9 cellular contexts compared by ENCODE assay signal in genomic region chr17:8188408-8188839, GRCh38. TPM values are rescaled to one million over a fixed set of nuclear protein-coding genes. Genes with fewer than 3 reads are reported as not detected.
A peak's percentile ranks its signal among the peaks of the same experiment; 100 is the strongest.
DNase-seq lines count a peak whose midpoint lies in the region; ATAC-seq and TF ChIP-seq lines count a peak whose summit lies in the region.
"Had no signal": no experiment of that assay in that cellular context is flagged by ENCODE, and none has a peak within 500 bp of the region (broad histone marks: within the 10 kb centered on the region; RNA-seq: fewer than 3 reads in every experiment).

No MANE protein-coding gene starts in this region.

- H3K4me2 ChIP-seq in IMR-90 (ENCODE audit: low read depth, low read length), result peak overlapping the region; percentile 75

- H3K27ac ChIP-seq in IMR-90 (ENCODE audit: insufficient read depth, low read length) (peak overlapping the region; percentile 5), muscle layer of colon (ENCODE audit: low read depth, low read length) (peak overlapping the region; percentile 89)

- peak overlapping the region; percentile 31 for H3K23ac ChIP-seq in IMR-90 (ENCODE audit: low read depth, low read length)

- no peaks in the 10 kb centered on the region for H3K27me3 ChIP-seq in BJ (ENCODE audit: control insufficient read depth, insufficient read depth, low read length)
- H3K27me3 ChIP-seq in IMR-90 (ENCODE audit: control insufficient read depth, insufficient read depth, low read length), result no peaks in the 10 kb centered on the region
- H3K27me3 ChIP-seq in muscle layer of colon (ENCODE audit: control insufficient read depth in 1 of 2, insufficient read depth in 2 of 2, low read length in 2 of 2), result no peaks in the 10 kb centered on the region

- peak overlapping the region; percentile 78 for H3K4me3 ChIP-seq in BJ (ENCODE audit: low read depth, low read length)
- peak overlapping the region; percentile 74 for H3K4me3 ChIP-seq in IMR-90 (ENCODE audit: insufficient read depth, low read depth, low read length)
- H3K4me3 ChIP-seq in choroid plexus epithelial cell (ENCODE audit: low read depth, low read length), result peak overlapping the region; percentile 85
- peak overlapping the region; percentile 78 to 94 for H3K4me3 ChIP-seq in muscle layer of colon (ENCODE audit: low read depth in 1 of 2, low read length in 2 of 2)

- dilution Hi-C loops in IMR-90 (cut with HindIII; ENCODE audit: low sequenced_read_pairs, unreplicated experiment), result no loop called here

- DNase-seq in BJ (ENCODE audit: low read depth) (no peak), IMR-90 (no peak), choroid plexus epithelial cell (ENCODE audit: low read depth) (no peak), pons (ENCODE audit: low spot score) (no peak), A172 (ENCODE audit: low spot score) (no peak), NCI-H2029 (lab: John Stamatoyannopoulos, UW) (no peak)
- DNase-seq: stimulated activated CD4-positive, alpha-beta T cell treated with anti-CD3 and anti-CD28 coated beads, Interleukin-1b, Interleukin-23, amount 100 ng/mL, for 48 hours had no signal

- no peak overlapping the region for H4K8ac ChIP-seq in IMR-90 (ENCODE audit: low read depth in 2 of 2, low read length in 2 of 2)

- H3K56ac ChIP-seq in IMR-90 (ENCODE audit: extremely low read depth, insufficient read depth, low read length), result no peak overlapping the region

- H2AK5ac ChIP-seq in IMR-90 (ENCODE audit: low read depth, low read length), result peak overlapping the region; percentile 69; the same call in 1 of the 2 replicates

- TF ChIP-seq RAD21 in IMR-90 (IDR thresholded peaks at IDR 0.05; ENCODE audit: low read length), result no peak

- peak overlapping the region; percentile 30; the same call in 1 of the 2 replicates for H3K14ac ChIP-seq in IMR-90 (replicated peaks; ENCODE audit: low read depth, low read length)

- no peak overlapping the region for H3K18ac ChIP-seq in IMR-90 (ENCODE audit: low read depth, low read length)

- intact Hi-C loops in IMR-90 (cut with micrococcal nuclease), result loop anchor here (5.0 kb wide), 1 partner anchor 114 kb away; no protein-coding TSS in a partner anchor

- H3K9me3 ChIP-seq in IMR-90 (ENCODE audit: control insufficient read depth, insufficient read depth, low read length) (no peaks in the 10 kb centered on the region), muscle layer of colon (ENCODE audit: low read length) (no peaks in the 10 kb centered on the region)

- H2BK15ac ChIP-seq in IMR-90 (ENCODE audit: low read depth, low read length), result no peak overlapping the region

- H2AFZ ChIP-seq in IMR-90 (replicated peaks; ENCODE audit: low read length, poor library complexity), result peak overlapping the region; percentile 97

- WGBS in IMR-90 (ENCODE audit: extremely low coverage in 2 of 2, insufficient read length in 1 of 2), 2 experiments, result 50% methylated on average over 1 of the region's 9 CpGs; no CpG with 5 or more reads in 1 of the 2 experiments

- H4K20me1 ChIP-seq in IMR-90 (ENCODE audit: insufficient read depth, low read length), result peaks cover 22% of the 10 kb centered on the region

- POLR2A ChIA-PET in BJ (lab: Charles Lee) (interaction anchor here (0.6 kb wide), 1 partner anchor 33 kb away, joined by 3 read pairs; no protein-coding TSS in a partner anchor), IMR-90 (lab: Charles Lee; ENCODE audit: unreplicated experiment) (interaction anchor here (0.5 to 1.4 kb wide), 2 partner anchors 15 to 816 kb away, joined by 3 to 6 read pairs; no protein-coding TSS in a partner anchor)

- no peak overlapping the region for H2BK120ac ChIP-seq in IMR-90 (ENCODE audit: low read depth, low read length)

- H3K4me1 ChIP-seq in IMR-90 (ENCODE audit: control insufficient read depth, insufficient read depth, low read length) (peaks cover 13% of the 10 kb centered on the region), muscle layer of colon (ENCODE audit: insufficient read depth, low read length) (peaks cover 42% of the 10 kb centered on the region)

- peaks cover 0 to 21% of the 10 kb centered on the region in 2 experiments; a peak in 2 of 4 replicates for H3K79me1 ChIP-seq in IMR-90 (ENCODE audit: low read depth in 1 of 2, low read length in 2 of 2)

- BruUV-seq in IMR-90 (replicated peaks; lab: Mats Ljungman, UMichigan), result no TSS peak

- H3K9me1 ChIP-seq in IMR-90 (ENCODE audit: insufficient read depth, low read length), result peaks cover 21% of the 10 kb centered on the region

- no peak overlapping the region for H3K9ac ChIP-seq in IMR-90 (ENCODE audit: low read depth, low read length)
- peak overlapping the region; percentile 23 for H3K9ac ChIP-seq in muscle layer of colon (ENCODE audit: low read length)

- no peak overlapping the region for H2BK5ac ChIP-seq in IMR-90 (ENCODE audit: low read depth, low read length, poor library complexity, severe bottlenecking)

- H2AK9ac ChIP-seq in IMR-90 (replicated peaks; ENCODE audit: low read depth, low read length, poor library complexity), result peak overlapping the region; percentile 66

- ATAC-seq in IMR-90 (ENCODE audit: low read depth) (no peak), GM19463 (IDR thresholded peaks at IDR 0.05; ENCODE audit: unreplicated experiment) (no peak)

- H4K91ac ChIP-seq in IMR-90 (ENCODE audit: insufficient read depth, low read depth, low read length), result no peak overlapping the region

- H2BK20ac ChIP-seq in IMR-90 (ENCODE audit: low read depth, low read length), result no peak overlapping the region

- peak overlapping the region; percentile 24; the same call in 1 of the 2 replicates for H3K4ac ChIP-seq in IMR-90 (ENCODE audit: low read depth, low read length)

- no peak overlapping the region for H4K5ac ChIP-seq in IMR-90 (ENCODE audit: low read depth, low read length)

- in situ Hi-C loops in IMR-90 (cut with MboI; ENCODE audit: low sequenced_read_pairs), result no loop called here

- CTCF ChIA-PET in BJ (lab: Yijun Ruan, JAX), result interaction anchor here (0.9 to 2.3 kb wide), 6 partner anchors 11 to 94 kb away, joined by 3 to 8 read pairs (median 4); no protein-coding TSS in a partner anchor
- CTCF ChIA-PET in IMR-90 (lab: Yijun Ruan, JAX), result interaction anchor here (0.6 kb wide), 1 partner anchor 61 kb away, joined by 3 read pairs; no protein-coding TSS in a partner anchor

- H3K36me3 ChIP-seq in BJ (ENCODE audit: control insufficient read depth, insufficient read depth, low read length), result no peaks in the 10 kb centered on the region
- H3K36me3 ChIP-seq in IMR-90 (ENCODE audit: control insufficient read depth, insufficient read depth, low read length), result no peaks in the 10 kb centered on the region
- H3K36me3 ChIP-seq in muscle layer of colon (ENCODE audit: insufficient read depth, low read length), result no peaks in the 10 kb centered on the region

- TF ChIP-seq CTCF in BJ (IDR thresholded peaks at IDR 0.05; ENCODE audit: insufficient read depth, low read depth, low read length), result no peak
- no peak for TF ChIP-seq CTCF in IMR-90 (conservative IDR thresholded peaks at IDR 0.05; ENCODE audit: low read depth, low read length)
- no peak for TF ChIP-seq CTCF in choroid plexus epithelial cell (conservative IDR thresholded peaks at IDR 0.05; ENCODE audit: low read depth, low read length)

- no peak for TF ChIP-seq POLR2A in IMR-90 (IDR thresholded peaks at IDR 0.05; ENCODE audit: low read depth, low read length)

TF ChIP-seq in IMR-90, 13 proteins besides CTCF, POLR2A, EP300 and RAD21 (continues in another document):
- no peak for TF ChIP-seq CHD1 (IDR thresholded peaks at IDR 0.05; ENCODE audit: low read depth, low read length)

RNA-seq across cellular contexts. Expression of gene BORCS6, which starts 1.6 kb away (rescaled TPM):
- polyA plus RNA-seq in BJ (2011; rRNA removed) (3.0 and 4.5 TPM in 2 replicates), IMR-90 (2012; rRNA removed) (3.3 and 4.3 TPM in 2 replicates)
- 2.8 and 3.4 TPM in 2 replicates for polyA minus RNA-seq in BJ (2011; rRNA and poly(A)+ RNA removed)
- 2.7 and 3.1 TPM in 2 replicates for total RNA-seq in IMR-90 (2012; rRNA removed)
- polyA plus RNA-seq in IMR-90 (2012; cell fraction: cytosol; rRNA removed), result 3.9 and 4.6 TPM in 2 replicates
- 1.6 and 3.0 TPM in 2 replicates for polyA plus RNA-seq in IMR-90 (2012; cell fraction: nucleus; rRNA removed; ENCODE audit: low replicate concordance)
- 8.8 and 10.9 TPM in 2 replicates for total RNA-seq in A172 (2014; rRNA removed; shearing (Covaris generic))

RNA-seq across cellular contexts. Expression of gene TMEM107, which starts 12.2 kb away (rescaled TPM):
- polyA plus RNA-seq in BJ (2011; rRNA removed) (13.6 and 14.5 TPM in 2 replicates), IMR-90 (2012; rRNA removed) (12.9 and 13.4 TPM in 2 replicates)
- 52.2 and 57.1 TPM in 2 replicates for polyA minus RNA-seq in BJ (2011; rRNA and poly(A)+ RNA removed)
- total RNA-seq in IMR-90 (2012; rRNA removed), result 14.3 and 60.3 TPM in 2 replicates
- polyA plus RNA-seq in IMR-90 (2012; cell fraction: cytosol; rRNA removed), result 5.7 and 11.7 TPM in 2 replicates
- 8.7 and 10.5 TPM in 2 replicates for polyA plus RNA-seq in IMR-90 (2012; cell fraction: nucleus; rRNA removed; ENCODE audit: low replicate concordance)
- total RNA-seq in A172 (2014; rRNA removed; shearing (Covaris generic)), result 35.8 and 39.3 TPM in 2 replicates

RNA-seq across cellular contexts. Expression of gene AURKB, which starts 22.0 kb away (rescaled TPM):
- 13.4 and 26.1 TPM in 2 replicates for polyA plus RNA-seq in BJ (2011; rRNA removed)
- 16.9 and 28.3 TPM in 2 replicates for polyA minus RNA-seq in BJ (2011; rRNA and poly(A)+ RNA removed)
- 38.9 and 45.9 TPM in 2 replicates for total RNA-seq in IMR-90 (2012; rRNA removed)
- polyA plus RNA-seq in IMR-90 (2012; rRNA removed), result 55.0 and 62.0 TPM in 2 replicates
- 22.6 and 51.7 TPM in 2 replicates for polyA plus RNA-seq in IMR-90 (2012; cell fraction: cytosol; rRNA removed)
- polyA plus RNA-seq in IMR-90 (2012; cell fraction: nucleus; rRNA removed; ENCODE audit: low replicate concordance), result 150 and 182 TPM in 2 replicates
- 110 and 114 TPM in 2 replicates for total RNA-seq in A172 (2014; rRNA removed; shearing (Covaris generic))

RNA-seq across cellular contexts. Expression of gene VAMP2, which starts 25.7 kb away (rescaled TPM):
- polyA plus RNA-seq in BJ (2011; rRNA removed) (20.1 and 22.8 TPM in 2 replicates), IMR-90 (2012; rRNA removed) (27.3 and 33.3 TPM in 2 replicates)
- polyA minus RNA-seq in BJ (2011; rRNA and poly(A)+ RNA removed), result 7.4 and 9.6 TPM in 2 replicates
- total RNA-seq in IMR-90 (2012; rRNA removed), result 2.2 and 2.3 TPM in 2 replicates
- 14.0 and 29.1 TPM in 2 replicates for polyA plus RNA-seq in IMR-90 (2012; cell fraction: cytosol; rRNA removed)
- 68.1 and 141 TPM in 2 replicates for polyA plus RNA-seq in IMR-90 (2012; cell fraction: nucleus; rRNA removed; ENCODE audit: low replicate concordance)
- total RNA-seq in A172 (2014; rRNA removed; shearing (Covaris generic)), result 1.9 and 4.3 TPM in 2 replicates

RNA-seq across cellular contexts. Expression of gene PER1, which starts 36.2 kb away (rescaled TPM):
- 5.1 and 7.7 TPM in 2 replicates for polyA plus RNA-seq in BJ (2011; rRNA removed)
- polyA minus RNA-seq in BJ (2011; rRNA and poly(A)+ RNA removed), result 11.4 and 32.7 TPM in 2 replicates
- total RNA-seq in IMR-90 (2012; rRNA removed), result 1.7 and 3.4 TPM in 2 replicates
- polyA plus RNA-seq in IMR-90 (2012; rRNA removed), result 10.5 and 11.5 TPM in 2 replicates
- 4.8 and 6.2 TPM in 2 replicates for polyA plus RNA-seq in IMR-90 (2012; cell fraction: cytosol; rRNA removed)
- polyA plus RNA-seq in IMR-90 (2012; cell fraction: nucleus; rRNA removed; ENCODE audit: low replicate concordance), result 230 and 249 TPM in 2 replicates
- 6.9 and 7.5 TPM in 2 replicates for total RNA-seq in A172 (2014; rRNA removed; shearing (Covaris generic))
